ENCODE assay signal across 37 cellular contexts in genomic region chr5:52517667-52518066, GRCh38.
"Had no signal": no experiment of that assay in that cellular context is flagged by ENCODE, and none has a peak within 500 bp of the region (broad histone marks: within the 10 kb centered on the region; RNA-seq: fewer than 3 reads in every experiment).

No MANE protein-coding gene starts in this region.

- H3K27ac Mint-ChIP-seq: activated B cell treated with CpG ODN at 0.5 μM for 24 hours; activated CD4-positive, alpha-beta memory T cell treated with anti-CD3 and anti-CD28 coated beads for 36 hours; activated CD4-positive, alpha-beta T cell treated with anti-CD3 and anti-CD28 coated beads, Interleukin-2, amount 10 ng/mL, durations not matched to agents 24 days and 14 days; activated CD8-positive, alpha-beta T cell treated with anti-CD3 and anti-CD28 coated beads for 36 hours; activated naive CD4-positive, alpha-beta T cell treated with anti-CD3 and anti-CD28 coated beads, Interleukin-2, amount 10 ng/mL, durations not matched to agents 7 days and 5 days; activated naive CD4-positive, alpha-beta T cell treated with anti-CD3 and anti-CD28 coated beads, Interleukin-2, amount 50 U/mL, for 24 hours; activated naive CD8-positive, alpha-beta T cell; activated naive CD8-positive, alpha-beta T cell treated with anti-CD3 and anti-CD28 coated beads, Interleukin-2, amount 10 ng/mL, durations not matched to agents 7 days and 5 days; activated naive CD8-positive, alpha-beta T cell treated with anti-CD3 and anti-CD28 coated beads, Interleukin-2, amount 50 U/mL, for 24 hours; activated T-cell treated with anti-CD3 and anti-CD28 coated beads, Interleukin-2, amount 50 U/mL, for 72 hours; activated T-helper 1 cell treated with anti-CD3 and anti-CD28 coated beads, Interleukin-12 subunit alpha, Interleukin-12 subunit beta, Interleukin-2, Interleukin-4 antibody, amounts not matched to agents 30 ng/mL and 10 ng/mL and 1 ng/mL, durations not matched to agents 14 hours and 24 hours and 36 hours; activated T-helper 17 cell treated with anti-CD3 and anti-CD28 coated beads, Interleukin-2, amount 50 U/mL, for 72 hours; T-helper 1 cell treated with Interleukin-12 subunit alpha and Interleukin-12 subunit beta and Interleukin-4 antibody, amounts not matched to agents 30 μg/mL and 1 μg/mL, for 36 hours; T-helper 2 cell treated with Interferon-gamma antibody and Interleukin-4, amounts not matched to agents 5 μg/mL and 100 μg/mL, for 36 hours had no signal

- H3K4me1 Mint-ChIP-seq: activated B cell treated with CpG ODN at 0.5 μM for 24 hours; activated CD4-positive, alpha-beta T cell treated with anti-CD3 and anti-CD28 coated beads, Interleukin-2, amount 10 ng/mL, durations not matched to agents 24 days and 14 days; activated naive CD4-positive, alpha-beta T cell treated with anti-CD3 and anti-CD28 coated beads, Interleukin-2, amount 10 ng/mL, durations not matched to agents 7 days and 5 days; activated naive CD4-positive, alpha-beta T cell treated with anti-CD3 and anti-CD28 coated beads, Interleukin-2, amount 50 U/mL, for 24 hours; activated naive CD8-positive, alpha-beta T cell treated with anti-CD3 and anti-CD28 coated beads, Interleukin-2, amount 50 U/mL, for 24 hours; activated T-helper 17 cell treated with anti-CD3 and anti-CD28 coated beads, Interleukin-2, amount 50 U/mL, for 72 hours had no signal

- DNase-seq: activated B cell treated with CpG ODN at 0.5 μM for 24 hours; activated CD4-positive, alpha-beta memory T cell treated with anti-CD3 and anti-CD28 coated beads for 36 hours; activated CD4-positive, alpha-beta T cell treated with anti-CD3 and anti-CD28 coated beads for 4 hours; activated CD4-positive, alpha-beta T cell treated with anti-CD3 and anti-CD28 coated beads, Interleukin-2, amount 10 ng/mL, durations not matched to agents 24 days and 14 days; activated CD4-positive, alpha-beta T cell treated with anti-CD3 and anti-CD28 coated beads, Interleukin-2, amount 50 U/mL, for 1 hour; activated CD4-positive, alpha-beta T cell treated with anti-CD3 and anti-CD28 coated beads, Interleukin-2, amount 50 U/mL, for 4 hours; activated CD4-positive, CD25-positive, alpha-beta regulatory T cell treated with anti-CD3 and anti-CD28 coated beads, Interleukin-2, amount 50 U/mL, for 72 hours; activated CD8-positive, alpha-beta memory T cell treated with anti-CD3 and anti-CD28 coated beads, Interleukin-2, amount 50 U/mL, for 4 hours; activated CD8-positive, alpha-beta T cell treated with anti-CD3 and anti-CD28 coated beads for 36 hours; activated effector memory CD4-positive, alpha-beta T cell treated with anti-CD3 and anti-CD28 coated beads, Interleukin-2, amount 50 U/mL, for 16 hours; activated naive CD4-positive, alpha-beta T cell treated with anti-CD3 and anti-CD28 coated beads, Interleukin-2, amount 10 ng/mL, durations not matched to agents 7 days and 5 days; activated naive CD4-positive, alpha-beta T cell treated with Interleukin-2 at 50 U/mL for 16 hours; activated naive CD8-positive, alpha-beta T cell treated with anti-CD3 and anti-CD28 coated beads, Interleukin-2, amount 10 ng/mL, durations not matched to agents 7 days and 5 days; activated naive CD8-positive, alpha-beta T cell treated with anti-CD3 and anti-CD28 coated beads, Interleukin-2, amount 50 U/mL, for 24 hours; activated T-cell treated with anti-CD3 and anti-CD28 coated beads for 4 hours; activated T-cell treated with anti-CD3 and anti-CD28 coated beads, Interleukin-2, amount 50 U/mL, for 1 hour; activated T-cell treated with anti-CD3 and anti-CD28 coated beads, Interleukin-2, amount 50 U/mL, for 4 hours; activated T-cell treated with anti-CD3 and anti-CD28 coated beads, Interleukin-2, amount 50 U/mL, for 72 hours; amygdala; anterior cingulate cortex; body of pancreas; brain microvascular endothelial cell; central memory CD4-positive, alpha-beta T cell; SW 1271; T-helper 1 cell; T-helper 2 cell; T-helper 9 cell had no signal

- H3K27me3 ChIP-seq: body of pancreas, brain microvascular endothelial cell, breast epithelium had no signal

- H3K4me1 ChIP-seq: body of pancreas, breast epithelium had no signal

- H3K27ac ChIP-seq: body of pancreas, brain microvascular endothelial cell, breast epithelium, VCaP had no signal

- H3K27me3 Mint-ChIP-seq: activated B cell treated with CpG ODN at 0.5 μM for 24 hours; activated CD4-positive, alpha-beta memory T cell treated with anti-CD3 and anti-CD28 coated beads for 36 hours; activated CD4-positive, alpha-beta T cell treated with anti-CD3 and anti-CD28 coated beads, Interleukin-2, amount 10 ng/mL, durations not matched to agents 24 days and 14 days; activated naive CD8-positive, alpha-beta T cell; activated naive CD8-positive, alpha-beta T cell treated with anti-CD3 and anti-CD28 coated beads, Interleukin-2, amount 50 U/mL, for 24 hours had no signal

- H3K9me3 Mint-ChIP-seq: activated CD4-positive, alpha-beta memory T cell treated with anti-CD3 and anti-CD28 coated beads for 36 hours; activated naive CD4-positive, alpha-beta T cell treated with anti-CD3 and anti-CD28 coated beads, Interleukin-2, amount 10 ng/mL, durations not matched to agents 7 days and 5 days; activated T-helper 1 cell treated with anti-CD3 and anti-CD28 coated beads, Interleukin-12 subunit alpha, Interleukin-12 subunit beta, Interleukin-2, Interleukin-4 antibody, amounts not matched to agents 30 ng/mL and 10 ng/mL and 1 ng/mL, durations not matched to agents 14 hours and 24 hours and 36 hours; T-helper 1 cell treated with Interleukin-12 subunit alpha and Interleukin-12 subunit beta and Interleukin-4 antibody, amounts not matched to agents 30 μg/mL and 1 μg/mL, for 36 hours; T-helper 2 cell treated with Interferon-gamma antibody and Interleukin-4, amounts not matched to agents 5 μg/mL and 100 μg/mL, for 36 hours had no signal

- H3K36me3 ChIP-seq: brain microvascular endothelial cell, breast epithelium had no signal

- H3K9me3 ChIP-seq: body of pancreas had no signal

- H3K4me3 Mint-ChIP-seq: activated B cell treated with CpG ODN at 0.5 μM for 24 hours; activated CD4-positive, alpha-beta memory T cell treated with anti-CD3 and anti-CD28 coated beads for 36 hours; activated CD4-positive, alpha-beta T cell treated with anti-CD3 and anti-CD28 coated beads, Interleukin-2, amount 10 ng/mL, durations not matched to agents 24 days and 14 days; activated CD8-positive, alpha-beta T cell treated with anti-CD3 and anti-CD28 coated beads for 36 hours; activated naive CD4-positive, alpha-beta T cell treated with anti-CD3 and anti-CD28 coated beads, Interleukin-2, amount 10 ng/mL, durations not matched to agents 7 days and 5 days; activated naive CD4-positive, alpha-beta T cell treated with anti-CD3 and anti-CD28 coated beads, Interleukin-2, amount 50 U/mL, for 24 hours; activated naive CD8-positive, alpha-beta T cell; activated naive CD8-positive, alpha-beta T cell treated with anti-CD3 and anti-CD28 coated beads, Interleukin-2, amount 10 ng/mL, durations not matched to agents 7 days and 5 days; activated naive CD8-positive, alpha-beta T cell treated with anti-CD3 and anti-CD28 coated beads, Interleukin-2, amount 50 U/mL, for 24 hours; activated T-cell treated with anti-CD3 and anti-CD28 coated beads, Interleukin-2, amount 50 U/mL, for 4 hours; activated T-cell treated with anti-CD3 and anti-CD28 coated beads, Interleukin-2, amount 50 U/mL, for 72 hours; activated T-helper 1 cell treated with anti-CD3 and anti-CD28 coated beads, Interleukin-12 subunit alpha, Interleukin-12 subunit beta, Interleukin-2, Interleukin-4 antibody, amounts not matched to agents 30 ng/mL and 10 ng/mL and 1 ng/mL, durations not matched to agents 14 hours and 24 hours and 36 hours; activated T-helper 17 cell treated with anti-CD3 and anti-CD28 coated beads, Interleukin-2, amount 50 U/mL, for 72 hours; T-helper 1 cell treated with Interleukin-12 subunit alpha and Interleukin-12 subunit beta and Interleukin-4 antibody, amounts not matched to agents 30 μg/mL and 1 μg/mL, for 36 hours; T-helper 2 cell treated with Interferon-gamma antibody and Interleukin-4, amounts not matched to agents 5 μg/mL and 100 μg/mL, for 36 hours had no signal

- H3K36me3 Mint-ChIP-seq: activated CD4-positive, alpha-beta memory T cell treated with anti-CD3 and anti-CD28 coated beads for 36 hours; activated naive CD4-positive, alpha-beta T cell treated with anti-CD3 and anti-CD28 coated beads, Interleukin-2, amount 10 ng/mL, durations not matched to agents 7 days and 5 days; activated naive CD4-positive, alpha-beta T cell treated with anti-CD3 and anti-CD28 coated beads, Interleukin-2, amount 50 U/mL, for 24 hours; activated naive CD8-positive, alpha-beta T cell; activated naive CD8-positive, alpha-beta T cell treated with anti-CD3 and anti-CD28 coated beads, Interleukin-2, amount 10 ng/mL, durations not matched to agents 7 days and 5 days had no signal

- ATAC-seq: activated CD8-positive, alpha-beta T cell treated with anti-CD3 and anti-CD28 coated beads for 36 hours; activated naive CD8-positive, alpha-beta T cell treated with anti-CD3 and anti-CD28 coated beads, Interleukin-2, amount 50 U/mL, for 24 hours; activated T-cell treated with anti-CD3 and anti-CD28 coated beads, Interleukin-2, amount 50 U/mL, for 4 hours; activated T-cell treated with anti-CD3 and anti-CD28 coated beads, Interleukin-2, amount 50 U/mL, for 72 hours; activated T-helper 17 cell treated with anti-CD3 and anti-CD28 coated beads, Interleukin-2, amount 50 U/mL, for 72 hours; body of pancreas had no signal

- FAIRE-seq: astrocyte, TTC549 had no signal

- H3K4me3 ChIP-seq: body of pancreas, breast epithelium had no signal
